9 cellular contexts compared by ENCODE assay signal in the genomic region with DNA sequence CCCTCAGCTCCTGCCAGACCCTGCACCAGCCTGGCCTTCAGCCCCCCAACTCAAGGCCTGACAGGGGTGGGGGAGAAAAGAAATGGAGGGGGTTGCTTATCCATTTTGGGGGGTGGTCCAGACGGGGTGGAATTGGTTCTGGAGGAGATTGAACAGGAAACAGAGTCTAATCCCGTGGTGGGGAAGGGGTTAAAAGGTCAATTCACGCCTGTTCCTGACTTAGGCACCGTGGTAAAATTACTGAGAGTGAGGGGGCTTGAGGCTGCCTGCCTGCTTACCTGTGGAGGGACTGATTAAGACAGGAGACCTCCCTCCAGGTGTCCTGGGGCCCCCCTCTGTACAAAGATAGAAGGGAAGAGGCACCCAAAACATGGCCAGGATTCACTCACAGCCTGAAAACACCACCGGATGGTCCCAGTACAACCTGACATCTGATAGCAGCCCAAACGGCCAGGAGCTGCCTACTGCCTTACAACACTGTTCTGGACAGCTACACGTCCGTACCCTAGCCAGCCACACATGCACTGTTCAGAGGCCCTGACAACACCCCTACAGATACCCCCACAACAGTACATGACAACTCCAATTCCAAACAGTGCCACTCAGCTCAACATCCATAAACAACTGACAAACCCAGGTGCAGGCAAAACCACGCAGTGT. TPM values are rescaled to one million over a fixed set of nuclear protein-coding genes. Genes with fewer than 3 reads are reported as not detected.
DNase-seq lines count a peak whose midpoint lies in the region; ATAC-seq and TF ChIP-seq lines count a peak whose summit lies in the region.
"Had no signal": no experiment of that assay in that cellular context is flagged by ENCODE, and none has a peak within 500 bp of the region (broad histone marks: within the 10 kb centered on the region; RNA-seq: fewer than 3 reads in every experiment).

No MANE protein-coding gene starts in this region.

- H3K4me3 Mint-ChIP-seq in activated CD8-positive, alpha-beta memory T cell treated with anti-CD3 and anti-CD28 coated beads, Interleukin-2, amount 10 ng/mL, durations not matched to agents 7 days and 5 days: no peak overlapping the region
- no peak overlapping the region for H3K4me3 Mint-ChIP-seq in activated naive CD8-positive, alpha-beta T cell treated with anti-CD3 and anti-CD28 coated beads for 36 hours

- no peaks in the 10 kb centered on the region for H3K9me3 ChIP-seq in Panc1 (ENCODE audit: control insufficient read depth, insufficient read depth, low read depth, low read length)
- H3K9me3 ChIP-seq in gastroesophageal sphincter: no peaks in the 10 kb centered on the region
- H3K9me3 ChIP-seq in parathyroid adenoma (ENCODE audit: control insufficient read depth, low read length): no peaks in the 10 kb centered on the region

- TF ChIP-seq CTCF in Panc1 (IDR thresholded peaks at IDR 0.05) (no peak), gastroesophageal sphincter (IDR thresholded peaks at IDR 0.05) (no peak), parathyroid adenoma (IDR thresholded peaks at IDR 0.05) (no peak)

- ATAC-seq in Panc1 (no peak), gastroesophageal sphincter (no peak), GM18517 (IDR thresholded peaks at IDR 0.05; ENCODE audit: unreplicated experiment) (no peak)
- ATAC-seq in activated CD8-positive, alpha-beta memory T cell treated with anti-CD3 and anti-CD28 coated beads, Interleukin-2, amount 10 ng/mL, durations not matched to agents 7 days and 5 days: no peak

- H3K27ac Mint-ChIP-seq in activated CD8-positive, alpha-beta memory T cell treated with anti-CD3 and anti-CD28 coated beads, Interleukin-2, amount 10 ng/mL, durations not matched to agents 7 days and 5 days: no peak overlapping the region
- H3K27ac Mint-ChIP-seq in activated naive CD8-positive, alpha-beta T cell treated with anti-CD3 and anti-CD28 coated beads for 36 hours: no peak overlapping the region

- H3K27ac ChIP-seq in ACC112 (ENCODE audit: low read depth, low read length) (peak overlapping the region; percentile 23; the same call in 1 of the 2 replicates), Panc1 (ENCODE audit: low read length) (peak overlapping the region; percentile 91), gastroesophageal sphincter (peak overlapping the region; percentile 76 to 98 (median 94)), parathyroid adenoma (peak overlapping the region; percentile 32)

- no peak overlapping the region for H3K9ac ChIP-seq in parathyroid adenoma

- TF ChIP-seq POLR2A in gastroesophageal sphincter (IDR thresholded peaks at IDR 0.05): no peak

- no peak for TF ChIP-seq EP300 in gastroesophageal sphincter (IDR thresholded peaks at IDR 0.05)

- 0% methylated on average over 3 to 4 of the region's 9 CpGs for WGBS in gastroesophageal sphincter (ENCODE audit: low coverage in 1 of 2), 2 donors

- peaks cover 18% of the 10 kb centered on the region for H3K27me3 Mint-ChIP-seq in activated CD8-positive, alpha-beta memory T cell treated with anti-CD3 and anti-CD28 coated beads, Interleukin-2, amount 10 ng/mL, durations not matched to agents 7 days and 5 days
- H3K27me3 Mint-ChIP-seq in activated naive CD8-positive, alpha-beta T cell treated with anti-CD3 and anti-CD28 coated beads for 36 hours: peaks cover 3% of the 10 kb centered on the region

- H3K27me3 ChIP-seq in ACC112 (ENCODE audit: insufficient read depth, low read length): no peaks in the 10 kb centered on the region
- no peaks in the 10 kb centered on the region for H3K27me3 ChIP-seq in Panc1 (ENCODE audit: control insufficient read depth, insufficient read depth, low read length)
- H3K27me3 ChIP-seq in gastroesophageal sphincter: no peaks in the 10 kb centered on the region
- no peaks in the 10 kb centered on the region for H3K27me3 ChIP-seq in parathyroid adenoma (ENCODE audit: control insufficient read depth, insufficient read depth, low read length)

- CTCF ChIA-PET in Panc1 (lab: Charles Lee): interaction anchor here (0.5 to 7.6 kb wide), 3 partner anchors 16 to 539 kb away, joined by 3 to 46 read pairs (median 9); no protein-coding TSS in a partner anchor
- CTCF ChIA-PET in activated CD8-positive, alpha-beta memory T cell treated with anti-CD3 and anti-CD28 coated beads, Interleukin-2, amount 10 ng/mL, durations not matched to agents 7 days and 5 days (lab: Charles Lee): interaction anchor here (0.9 to 1.2 kb wide), 3 partner anchors 16 to 91 kb away, joined by 3 to 4 read pairs (median 3); no protein-coding TSS in a partner anchor

- H3K4me3 ChIP-seq in ACC112 (ENCODE audit: low read depth, low read length) (no peak overlapping the region), Panc1 (ENCODE audit: low read depth in 2 of 2, low read length in 2 of 2) (peak overlapping the region in 1 of 2 experiments; percentile 23; a peak in 2 of 4 replicates), gastroesophageal sphincter (peak overlapping the region in 1 of 2 donors; percentile 22), parathyroid adenoma (ENCODE audit: low read depth, low read length) (no peak overlapping the region)

- no peaks in the 10 kb centered on the region for H3K36me3 Mint-ChIP-seq in activated CD8-positive, alpha-beta memory T cell treated with anti-CD3 and anti-CD28 coated beads, Interleukin-2, amount 10 ng/mL, durations not matched to agents 7 days and 5 days
- H3K36me3 Mint-ChIP-seq in activated naive CD8-positive, alpha-beta T cell treated with anti-CD3 and anti-CD28 coated beads for 36 hours: no peaks in the 10 kb centered on the region

- H3K36me3 ChIP-seq in ACC112 (ENCODE audit: insufficient read depth, low read length) (no peaks in the 10 kb centered on the region), Panc1 (ENCODE audit: control insufficient read depth, insufficient read depth, low read length) (no peaks in the 10 kb centered on the region), gastroesophageal sphincter (no peaks in the 10 kb centered on the region), parathyroid adenoma (ENCODE audit: control insufficient read depth, insufficient read depth, low read length) (no peaks in the 10 kb centered on the region)

- peaks cover 77% of the 10 kb centered on the region for H3K79me2 ChIP-seq in ACC112 (ENCODE audit: control insufficient read depth, insufficient read depth, low read length, unreplicated experiment)
- no peaks in the 10 kb centered on the region for H3K79me2 ChIP-seq in parathyroid adenoma

- in situ Hi-C loops in Panc1 (cut with HindIII; ENCODE audit: low pct_unique_long_range_greater_than_20kb, low sequenced_read_pairs): no loop called here

- H3K4me2 ChIP-seq in parathyroid adenoma (ENCODE audit: low read length): peak overlapping the region; percentile 2

- POLR2A ChIA-PET in Panc1 (lab: Charles Lee): interaction anchor here (0.6 to 0.7 kb wide), 2 partner anchors 25 to 88 kb away, joined by 3 to 16 read pairs; no protein-coding TSS in a partner anchor

- peaks cover 13% of the 10 kb centered on the region for H3K4me1 Mint-ChIP-seq in activated CD8-positive, alpha-beta memory T cell treated with anti-CD3 and anti-CD28 coated beads, Interleukin-2, amount 10 ng/mL, durations not matched to agents 7 days and 5 days
- peaks cover 17% of the 10 kb centered on the region for H3K4me1 Mint-ChIP-seq in activated naive CD8-positive, alpha-beta T cell treated with anti-CD3 and anti-CD28 coated beads for 36 hours

- H2AFZ ChIP-seq in ACC112 (ENCODE audit: low read length, unreplicated experiment): no peak overlapping the region
- no peak overlapping the region for H2AFZ ChIP-seq in parathyroid adenoma

- H3K4me1 ChIP-seq in ACC112 (ENCODE audit: control insufficient read depth, insufficient read depth, low read length, unreplicated experiment) (peaks cover 90% of the 10 kb centered on the region), Panc1 (ENCODE audit: control insufficient read depth, insufficient read depth, low read length) (peaks cover 83% of the 10 kb centered on the region), gastroesophageal sphincter (peaks cover 30 to 99% (median 84%) of the 10 kb centered on the region in 3 donors), parathyroid adenoma (peaks cover 36% of the 10 kb centered on the region)

- intact Hi-C loops in Panc1 (cut with micrococcal nuclease; ENCODE audit: unreplicated experiment): no loop called here

- BruUV-seq in Panc1 (replicated peaks; lab: Mats Ljungman, UMichigan): no TSS peak

- no peak for DNase-seq in Panc1 (ENCODE audit: low read depth, low spot score)
- DNase-seq in activated CD8-positive, alpha-beta memory T cell treated with anti-CD3 and anti-CD28 coated beads, Interleukin-2, amount 10 ng/mL, durations not matched to agents 7 days and 5 days: no peak
- no peak for DNase-seq in activated naive CD8-positive, alpha-beta T cell treated with anti-CD3 and anti-CD28 coated beads for 36 hours
- no peak for DNase-seq in ureter (ENCODE audit: low spot score)
- DNase-seq: Karpas-422 had no signal

- no peaks in the 10 kb centered on the region for H3K9me3 Mint-ChIP-seq in activated CD8-positive, alpha-beta memory T cell treated with anti-CD3 and anti-CD28 coated beads, Interleukin-2, amount 10 ng/mL, durations not matched to agents 7 days and 5 days (ENCODE audit: low read depth)
- H3K9me3 Mint-ChIP-seq in activated naive CD8-positive, alpha-beta T cell treated with anti-CD3 and anti-CD28 coated beads for 36 hours: no peaks in the 10 kb centered on the region

RNA-seq across cellular contexts. Expression of a gene that starts 31.8 kb away (rescaled TPM):
- total RNA-seq in Panc1 (2021; ENCODE audit: unreplicated experiment) (47.1 TPM), gastroesophageal sphincter (10 to 100 TPM; 18.2 to 50.3 (median 27.7) TPM), ureter (27.3 TPM)
- 35.8 TPM for polyA plus RNA-seq in Panc1 (2012; ENCODE audit: insufficient read length)
- total RNA-seq in activated CD8-positive, alpha-beta memory T cell treated with anti-CD3 and anti-CD28 coated beads, Interleukin-2, amount 10 ng/mL, durations not matched to agents 7 days and 5 days: 10 to 100 TPM; 15.8 to 18.5 TPM
- 10 to 100 TPM; 10.0 to 12.0 TPM for total RNA-seq in activated naive CD8-positive, alpha-beta T cell treated with anti-CD3 and anti-CD28 coated beads for 36 hours

Comparison
In these comparisons a context has a peak if more than half of its experiments do, and no peak if none do; other contexts are left out.
1. H3K27ac ChIP-seq: peak in every context shown above with its lines; median percentile 94 in gastroesophageal sphincter; 91 in Panc1; 32 in parathyroid adenoma; 23 in ACC112.